In the genomic region with DNA sequence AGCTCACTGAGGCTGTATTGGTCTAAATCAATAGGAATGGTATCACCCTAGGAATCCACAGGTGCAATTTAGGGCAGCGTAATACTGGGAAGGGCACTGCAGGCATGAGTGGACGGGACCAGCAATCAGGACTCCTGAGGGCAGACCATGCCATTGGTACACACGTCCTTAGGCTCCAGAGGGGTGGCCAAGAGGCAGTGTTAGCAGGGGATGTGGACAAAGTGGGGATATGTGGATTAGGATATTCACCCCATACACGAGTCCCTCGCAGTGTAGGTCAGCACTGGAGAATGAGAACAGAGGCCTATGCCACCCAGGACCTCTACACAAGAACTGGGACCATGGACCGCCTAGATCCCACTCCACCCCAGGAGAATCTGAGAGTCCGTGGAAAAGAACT, we compare ENCODE assay signal across 20 cellular contexts.
"Had no signal": no experiment of that assay in that cellular context is flagged by ENCODE, and none has a peak within 500 bp of the region (broad histone marks: within the 10 kb centered on the region; RNA-seq: fewer than 3 reads in every experiment).

No MANE protein-coding gene starts in this region.

- H3K27ac ChIP-seq: coronary artery, dorsolateral prefrontal cortex, esophagus squamous epithelium, gastrocnemius medialis, heart right ventricle, left lung, lower lobe of right lung had no signal

- H3K36me3 ChIP-seq: esophagus squamous epithelium, gastrocnemius medialis, heart right ventricle, left lung, lower lobe of right lung had no signal

- H3K27me3 ChIP-seq: dorsolateral prefrontal cortex, esophagus squamous epithelium, gastrocnemius medialis, heart right ventricle, left lung had no signal

- H3K4me1 ChIP-seq: esophagus squamous epithelium, gastrocnemius medialis, heart right ventricle, left lung, lower lobe of right lung had no signal

- H3K36me3 Mint-ChIP-seq: mesothelial cell of epicardium had no signal

- H3K4me1 Mint-ChIP-seq: mesothelial cell of epicardium had no signal

- H3K9me3 Mint-ChIP-seq: mesothelial cell of epicardium had no signal

- ATAC-seq: gastrocnemius medialis, heart right ventricle, left cardiac atrium, left lung, left ventricle myocardium superior, lower lobe of right lung, mucosa of descending colon had no signal

- H3K4me3 Mint-ChIP-seq: mesothelial cell of epicardium had no signal

- H3K27ac Mint-ChIP-seq: mesothelial cell of epicardium had no signal

- H3K4me3 ChIP-seq: coronary artery, dorsolateral prefrontal cortex, esophagus squamous epithelium, gastrocnemius medialis, heart right ventricle, left lung, lower lobe of right lung, mucosa of descending colon had no signal

- DNase-seq: dermis blood vessel endothelial cell; dorsolateral prefrontal cortex; effector CD4-positive, alpha-beta T cell; effector memory CD4-positive, alpha-beta T cell; esophagus squamous epithelium; foreskin fibroblast; foreskin melanocyte; gastrocnemius medialis; glutamatergic neuron; head of caudate nucleus; heart right ventricle; hippocampal formation; left cardiac atrium; left lung; left ventricle myocardium superior; lower lobe of right lung; mesenchymal stem cell; mucosa of descending colon had no signal

- H3K9me3 ChIP-seq: esophagus squamous epithelium, gastrocnemius medialis, heart right ventricle, left lung, lower lobe of right lung, mucosa of descending colon had no signal
